ENCODE assay signal across 13 cellular contexts in the genomic region with DNA sequence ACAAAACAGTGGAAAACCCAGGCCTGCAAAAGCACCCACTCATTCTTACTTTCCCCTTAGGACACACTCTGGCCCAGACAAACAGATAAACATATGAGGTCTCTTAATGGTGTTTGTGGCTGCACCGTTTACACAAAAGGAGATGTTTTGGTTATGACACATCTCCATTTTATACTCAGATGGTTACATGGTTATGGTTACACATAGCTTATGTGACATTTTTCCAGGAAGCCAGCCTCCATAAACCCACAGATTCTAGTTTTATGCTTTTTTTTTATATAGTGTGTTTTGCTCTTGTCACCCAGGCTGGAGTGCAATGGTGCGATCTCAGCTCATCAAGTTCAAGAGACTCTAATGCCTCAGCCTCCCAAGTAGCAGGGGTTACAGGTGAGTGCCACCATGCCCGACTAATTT. TPM values are rescaled to one million over a fixed set of nuclear protein-coding genes. Genes with fewer than 3 reads are reported as not detected.
DNase-seq lines count a peak whose midpoint lies in the region; TF ChIP-seq lines count a peak whose summit lies in the region.
"Had no signal": no experiment of that assay in that cellular context is flagged by ENCODE, and none has a peak within 500 bp of the region (broad histone marks: within the 10 kb centered on the region; RNA-seq: fewer than 3 reads in every experiment).

No MANE protein-coding gene starts in this region.

- no peak overlapping the region for H2AK5ac ChIP-seq in H9 (ENCODE audit: insufficient read length, low read length)

- H3K9me3 ChIP-seq in H9 (ENCODE audit: control insufficient read depth, low read depth, low read length): no peaks in the 10 kb centered on the region
- H3K9me3 ChIP-seq: HAP-1 had no signal

- H3K4me1 ChIP-seq in H9 (ENCODE audit: insufficient read depth, low read length): no peaks in the 10 kb centered on the region
- H3K4me1 ChIP-seq: HAP-1 had no signal

- no peaks in the 10 kb centered on the region for H3K79me1 ChIP-seq in H9 (ENCODE audit: insufficient read depth, low read depth, low read length, poor library complexity, severe bottlenecking)

- no peak overlapping the region for H3K18ac ChIP-seq in H9 (ENCODE audit: insufficient read length, low read depth, low read length)

- no peaks in the 10 kb centered on the region for H3K79me2 ChIP-seq in H9 (ENCODE audit: insufficient read depth, low read length)

- TF ChIP-seq CTCF in AG09309 (IDR thresholded peaks at IDR 0.05; ENCODE audit: control insufficient read depth, insufficient read depth, low read depth, low read length, missing control alignments) (no peak), H9 (conservative IDR thresholded peaks at IDR 0.05) (no peak), chondrocyte (IDR thresholded peaks at IDR 0.05) (no peak)

- peak; percentile 21 for DNase-seq in AG09309 (ENCODE audit: low read depth)
- no peak for DNase-seq in H9
- peak; percentile 18 for DNase-seq in activated T-helper 2 cell treated with anti-CD3 and anti-CD28 coated beads, Interferon-gamma antibody, Interleukin-2, Interleukin-4, amounts not matched to agents 10 μg/mL and 5 μg/mL and 100 μg/mL, durations not matched to agents 14 hours and 24 hours and 36 hours (ENCODE audit: low spot score)
- DNase-seq in iris pigment epithelial cell (ENCODE audit: low read depth): peak; percentile 98
- no peak for DNase-seq in chondrocyte (ENCODE audit: low spot score)
- DNase-seq in NCI-H1417 treated with DMSO at 0.1 percent for 48 hours (lab: John Stamatoyannopoulos, UW): no peak
- no peak for DNase-seq in NCI-H187 (lab: John Stamatoyannopoulos, UW)
- DNase-seq in DMS 273 treated with DMSO at 0.1 percent for 48 hours (lab: John Stamatoyannopoulos, UW): no peak
- DNase-seq: DMS79, NCI-H2081 treated with DMSO at 0.1 percent for 48 hours, RPMI8226, trophoblast cell had no signal

- H3K27ac Mint-ChIP-seq in H9 (no peak overlapping the region), chondrocyte (ENCODE audit: unreplicated experiment) (no peak overlapping the region)
- H3K27ac Mint-ChIP-seq in activated T-helper 2 cell treated with anti-CD3 and anti-CD28 coated beads, Interferon-gamma antibody, Interleukin-2, Interleukin-4, amounts not matched to agents 10 μg/mL and 5 μg/mL and 100 μg/mL, durations not matched to agents 14 hours and 24 hours and 36 hours: peak overlapping the region; percentile 34

- H4K20me1 ChIP-seq in H9 (ENCODE audit: control insufficient read depth, insufficient read depth, insufficient read length): no peaks in the 10 kb centered on the region

- H2BK120ac ChIP-seq in H9 (ENCODE audit: low read depth, low read length, poor library complexity, severe bottlenecking): no peak overlapping the region

- H4K8ac ChIP-seq in H9 (replicated peaks; ENCODE audit: insufficient read length, low read depth, low read length): no peak overlapping the region

- H3K23me2 ChIP-seq in H9 (ENCODE audit: insufficient read length, low read depth, low read length, poor library complexity, severe bottlenecking): no peaks in the 10 kb centered on the region

- no CpG with 5 or more reads among the region's 3 CpGs for WGBS in H9 (ENCODE audit: extremely low coverage, insufficient read length, low lambda C conversion rate)

- H3K36me3 Mint-ChIP-seq in H9 (ENCODE audit: insufficient read depth in 1 of 3, low read depth in 3 of 3) (peaks cover 0 to 12% (median 2%) of the 10 kb centered on the region in 3 experiments; a peak in 2 of 7 replicates), chondrocyte (ENCODE audit: low read depth) (peaks cover 2% of the 10 kb centered on the region)
- H3K36me3 Mint-ChIP-seq in activated T-helper 2 cell treated with anti-CD3 and anti-CD28 coated beads, Interferon-gamma antibody, Interleukin-2, Interleukin-4, amounts not matched to agents 10 μg/mL and 5 μg/mL and 100 μg/mL, durations not matched to agents 14 hours and 24 hours and 36 hours (ENCODE audit: low read depth): peaks cover 14% of the 10 kb centered on the region

- H3K4me3 ChIP-seq in AG09309 (ENCODE audit: control insufficient read depth, low read depth, low read length): no peak overlapping the region
- H3K4me3 ChIP-seq: HAP-1 had no signal

- H3K27ac ChIP-seq in H9 (ENCODE audit: insufficient read length, low read depth, low read length): no peak overlapping the region

- H2BK20ac ChIP-seq in H9 (ENCODE audit: low read depth, low read length, poor library complexity, severe bottlenecking): peak overlapping the region; percentile 75

- H3K4me3 Mint-ChIP-seq in H9 (no peak overlapping the region), chondrocyte (ENCODE audit: unreplicated experiment) (no peak overlapping the region)
- no peak overlapping the region for H3K4me3 Mint-ChIP-seq in activated T-helper 2 cell treated with anti-CD3 and anti-CD28 coated beads, Interferon-gamma antibody, Interleukin-2, Interleukin-4, amounts not matched to agents 10 μg/mL and 5 μg/mL and 100 μg/mL, durations not matched to agents 14 hours and 24 hours and 36 hours (ENCODE audit: low read depth)

- intact Hi-C loops in activated T-helper 2 cell treated with anti-CD3 and anti-CD28 coated beads, Interferon-gamma antibody, Interleukin-2, Interleukin-4, amounts not matched to agents 10 μg/mL and 5 μg/mL and 100 μg/mL, durations not matched to agents 14 hours and 24 hours and 36 hours (cut with micrococcal nuclease): loop anchor here (1.0 to 10.0 kb wide), 10 partner anchors 16 to 1277 kb away; a partner anchor contains a TSS

- H3K27me3 Mint-ChIP-seq in H9 (ENCODE audit: low read depth) (no peaks in the 10 kb centered on the region), chondrocyte (ENCODE audit: low read depth) (no peaks in the 10 kb centered on the region)
- peaks cover 7% of the 10 kb centered on the region for H3K27me3 Mint-ChIP-seq in activated T-helper 2 cell treated with anti-CD3 and anti-CD28 coated beads, Interferon-gamma antibody, Interleukin-2, Interleukin-4, amounts not matched to agents 10 μg/mL and 5 μg/mL and 100 μg/mL, durations not matched to agents 14 hours and 24 hours and 36 hours (ENCODE audit: low read depth)

- H2BK5ac ChIP-seq in H9 (ENCODE audit: insufficient read length, low read length): no peak overlapping the region

- H3T11ph ChIP-seq in H9 (ENCODE audit: low read length): no peak overlapping the region

- H3K23ac ChIP-seq in H9 (ENCODE audit: insufficient read length, low read depth, low read length): no peak overlapping the region

- no peak overlapping the region for H2BK12ac ChIP-seq in H9 (ENCODE audit: insufficient read length, low read depth, low read length)

- H4K5ac ChIP-seq in H9 (ENCODE audit: insufficient read length, low read depth, low read length): no peak overlapping the region

- H3K14ac ChIP-seq in H9 (ENCODE audit: insufficient read depth, low read length): no peak overlapping the region

- H3K4me1 Mint-ChIP-seq in H9 (peaks cover 6 to 10% of the 10 kb centered on the region in 2 experiments), chondrocyte (ENCODE audit: low read depth) (peaks cover 34% of the 10 kb centered on the region)
- H3K4me1 Mint-ChIP-seq in activated T-helper 2 cell treated with anti-CD3 and anti-CD28 coated beads, Interferon-gamma antibody, Interleukin-2, Interleukin-4, amounts not matched to agents 10 μg/mL and 5 μg/mL and 100 μg/mL, durations not matched to agents 14 hours and 24 hours and 36 hours (ENCODE audit: low read depth): peaks cover 49% of the 10 kb centered on the region

- no peak overlapping the region for H3K4ac ChIP-seq in H9 (ENCODE audit: low read depth, low read length)

- no peak overlapping the region for H3K56ac ChIP-seq in H9 (ENCODE audit: insufficient read length, low read depth, low read length)

- no peaks in the 10 kb centered on the region for H3K27me3 ChIP-seq in H9 (ENCODE audit: insufficient read depth, low read length)

- H3K4me2 ChIP-seq in H9 (ENCODE audit: insufficient read depth, insufficient read length, low read length): no peak overlapping the region

- H3K9ac ChIP-seq in H9 (ENCODE audit: extremely low read depth, insufficient read length, low read length): no peak overlapping the region

- no peak overlapping the region for H4K91ac ChIP-seq in H9 (ENCODE audit: insufficient read length, low read depth, low read length)

- no peak overlapping the region for H2BK15ac ChIP-seq in H9 (ENCODE audit: low read depth, low read length)

- peaks cover 10 to 12% of the 10 kb centered on the region in 2 experiments; a peak in 4 of 5 replicates for H3K9me3 Mint-ChIP-seq in H9
- peaks cover 20% of the 10 kb centered on the region for H3K9me3 Mint-ChIP-seq in activated T-helper 2 cell treated with anti-CD3 and anti-CD28 coated beads, Interferon-gamma antibody, Interleukin-2, Interleukin-4, amounts not matched to agents 10 μg/mL and 5 μg/mL and 100 μg/mL, durations not matched to agents 14 hours and 24 hours and 36 hours
- H3K9me3 Mint-ChIP-seq in chondrocyte (ENCODE audit: low read depth): no peaks in the 10 kb centered on the region

- H2AFZ ChIP-seq in H9 (ENCODE audit: low read length): no peak overlapping the region

RNA-seq across cellular contexts. Expression of a gene that starts 3.5 kb away (rescaled TPM):
- total RNA-seq in H9 (2021) (not detected in 2 replicates), chondrocyte (0.21 to 0.46 TPM (median 0.22 TPM) in 3 replicates)
- 3.3 and 3.5 TPM in 2 replicates for total RNA-seq in activated T-helper 2 cell treated with anti-CD3 and anti-CD28 coated beads, Interferon-gamma antibody, Interleukin-2, Interleukin-4, amounts not matched to agents 10 μg/mL and 5 μg/mL and 100 μg/mL, durations not matched to agents 14 hours and 24 hours and 36 hours

Comparison
In these comparisons a context has a peak if more than half of its experiments do, and no peak if none do; other contexts are left out.
1. DNase-seq: peak in AG09309 (single experiment), activated T-helper 2 cell treated with anti-CD3 and anti-CD28 coated beads, Interferon-gamma antibody, Interleukin-2, Interleukin-4, amounts not matched to agents 10 μg/mL and 5 μg/mL and 100 μg/mL, durations not matched to agents 14 hours and 24 hours and 36 hours (single experiment) and iris pigment epithelial cell (single experiment); none in H9 (single experiment), chondrocyte (single experiment), NCI-H1417 treated with DMSO at 0.1 percent for 48 hours (single experiment), NCI-H187 (0 of 2) and DMS 273 treated with DMSO at 0.1 percent for 48 hours (single experiment).